8 cellular contexts compared by ENCODE assay signal in the genomic region with DNA sequence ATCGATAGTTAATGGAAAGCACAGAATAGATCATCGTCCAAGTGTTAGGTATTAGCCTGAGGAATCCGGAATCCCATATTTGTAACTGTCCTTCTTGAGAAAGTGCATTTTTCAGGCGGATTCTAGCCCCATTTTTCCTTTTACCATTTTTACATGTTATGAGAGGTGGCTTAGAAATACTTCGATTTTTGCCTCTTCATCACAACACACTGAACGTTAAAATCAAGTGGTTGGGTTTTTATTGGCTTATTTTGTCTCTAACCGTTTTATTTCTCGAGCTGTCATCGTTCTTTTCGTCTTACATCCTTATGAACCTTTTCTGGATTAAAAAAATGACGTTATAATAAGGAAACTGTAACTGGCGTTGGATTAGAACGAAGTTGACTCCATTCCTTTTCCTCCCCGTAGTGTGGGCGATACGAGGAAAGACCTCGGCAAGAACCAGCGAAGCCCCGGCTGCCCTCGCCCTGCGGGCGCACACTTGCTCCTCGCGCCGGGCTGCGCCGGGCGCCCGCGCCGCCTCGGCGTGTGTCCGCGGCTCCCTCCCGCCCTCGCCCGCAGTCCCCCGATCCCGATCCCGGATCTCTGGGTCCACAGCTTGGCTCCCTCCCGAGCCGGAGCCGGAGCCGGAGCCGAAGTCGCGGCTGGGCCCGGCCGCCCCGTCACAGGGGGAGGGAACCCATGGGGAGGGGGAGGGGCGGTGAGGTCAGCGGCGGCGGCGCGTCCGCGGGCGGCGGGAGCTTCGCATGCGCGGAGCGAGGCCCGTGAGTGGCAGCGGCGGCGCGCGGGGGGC. TPM values are rescaled to one million over a fixed set of nuclear protein-coding genes. Genes with fewer than 3 reads are reported as not detected.
DNase-seq lines count a peak whose midpoint lies in the region; ATAC-seq and TF ChIP-seq lines count a peak whose summit lies in the region.
"Not testable (repeated sequence)": the region's sequence is repeated elsewhere in the genome, so short reads cannot be mapped to it uniquely, and the experiment has no call there.

No MANE protein-coding gene starts in this region.

- peak; percentile 95 for ATAC-seq in sciatic nerve

- peak overlapping the region; percentile 64; the same call in 1 of the 2 replicates for H3K9ac ChIP-seq in BLaER1

- H3K4me1 ChIP-seq in BLaER1, suprapubic skin: not testable (repeated sequence)

- H3K4me3 ChIP-seq in BLaER1 (peak overlapping the region; percentile 77), suprapubic skin (peak overlapping the region; percentile 52)

- peak; percentile 7 for DNase-seq in NCI-H748 (lab: John Stamatoyannopoulos, UW; ENCODE audit: unreplicated experiment)
- DNase-seq in activated CD8-positive, alpha-beta memory T cell treated with anti-CD3 and anti-CD28 coated beads, Interleukin-2, amount 50 U/mL, for 4 hours: peak; percentile 78
- peak; percentile 61 for DNase-seq in MCF 10A (ENCODE audit: unreplicated experiment)
- DNase-seq in globus pallidus (ENCODE audit: low spot score): peak; percentile 79
- DNase-seq in midbrain (lab: John Stamatoyannopoulos, UW): peak; percentile 84
- DNase-seq in sciatic nerve (ENCODE audit: low spot score): peak; percentile 88
- DNase-seq in suprapubic skin (ENCODE audit: low spot score in 2 of 2): peak in 1 of 2 donors; percentile 79

- H3K27ac Mint-ChIP-seq in MCF 10A (ENCODE audit: low read depth, unreplicated experiment): not testable (repeated sequence)

- H3K36me3 ChIP-seq in BLaER1, suprapubic skin: not testable (repeated sequence)

- peak overlapping the region; percentile 72 for H3K4me3 Mint-ChIP-seq in MCF 10A (ENCODE audit: unreplicated experiment)

- not testable (repeated sequence) for BruUV-seq in MCF 10A (replicated peaks; lab: Mats Ljungman, UMichigan)

- H3K27me3 ChIP-seq in BLaER1: peaks cover 50% of the 10 kb centered on the region
- H3K27me3 ChIP-seq in suprapubic skin: peaks cover 32% of the 10 kb centered on the region

- H3K4me1 Mint-ChIP-seq in MCF 10A (ENCODE audit: insufficient read depth, unreplicated experiment): not testable (repeated sequence)

- POLR2A ChIA-PET in MCF 10A (lab: Yijun Ruan, JAX): not testable (repeated sequence)

- CTCF ChIA-PET in MCF 10A (lab: Yijun Ruan, JAX): not testable (repeated sequence)

- not testable (repeated sequence) for TF ChIP-seq POLR2A in suprapubic skin (IDR thresholded peaks at IDR 0.05)

- H3K36me3 Mint-ChIP-seq in MCF 10A (ENCODE audit: insufficient read depth, unreplicated experiment): not testable (repeated sequence)

- not testable (repeated sequence) for H3K9me3 ChIP-seq in BLaER1, suprapubic skin

- not testable (repeated sequence) for TF ChIP-seq EP300 in suprapubic skin (IDR thresholded peaks at IDR 0.05)

- 9% methylated on average over 29 of the region's 71 CpGs for WGBS in suprapubic skin

- not testable (repeated sequence) for H3K27ac ChIP-seq in BLaER1
- H3K27ac ChIP-seq in suprapubic skin: peak overlapping the region; percentile 87

- not testable (repeated sequence) for TF ChIP-seq CTCF in MCF 10A (IDR thresholded peaks at IDR 0.05; ENCODE audit: unreplicated experiment); suprapubic skin (IDR thresholded peaks at IDR 0.05)

- H3K4me2 ChIP-seq in BLaER1: peak overlapping the region; percentile 69

- intact Hi-C loops in MCF 10A (cut with micrococcal nuclease); sciatic nerve (cut with DNase I): not testable (repeated sequence)

- peaks cover 21% of the 10 kb centered on the region for H4K20me1 ChIP-seq in BLaER1

- H3K27me3 Mint-ChIP-seq in MCF 10A (ENCODE audit: insufficient read depth, unreplicated experiment): not testable (repeated sequence)

- H3K9me3 Mint-ChIP-seq in MCF 10A (ENCODE audit: unreplicated experiment): not testable (repeated sequence)

RNA-seq across cellular contexts. Expression of gene CCT8L2, which starts 8.2 kb away (rescaled TPM):
- not detected in 2 replicates for total RNA-seq in MCF 10A (2022)
- not detected for total RNA-seq in sciatic nerve
- not detected for total RNA-seq in suprapubic skin
